In the genomic region with DNA sequence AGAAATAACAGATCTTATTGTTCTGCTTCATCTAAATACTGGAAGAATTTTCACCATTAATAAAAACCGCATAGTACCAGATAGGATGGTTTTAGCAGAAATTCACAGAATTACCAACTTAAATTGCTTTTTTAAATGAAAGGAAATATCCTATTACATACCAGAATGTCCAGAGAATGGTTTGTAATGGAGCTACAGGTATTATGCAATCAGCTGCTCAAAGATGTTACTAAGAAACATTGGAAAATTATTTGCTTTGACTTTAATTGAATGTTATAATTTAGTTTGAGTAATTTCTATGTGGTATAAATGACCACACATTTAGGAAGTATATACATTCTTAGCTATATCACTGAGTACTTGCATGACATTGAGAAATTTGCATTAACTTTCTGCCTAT, we compare ENCODE assay signal across 17 cellular contexts.
DNase-seq lines count a peak whose midpoint lies in the region; ATAC-seq and TF ChIP-seq lines count a peak whose summit lies in the region.
"Had no signal": no experiment of that assay in that cellular context is flagged by ENCODE, and none has a peak within 500 bp of the region (broad histone marks: within the 10 kb centered on the region; RNA-seq: fewer than 3 reads in every experiment).

No MANE protein-coding gene starts in this region.

- no peak overlapping the region for H2BK120ac ChIP-seq in IMR-90 (ENCODE audit: low read depth, low read length)

- no peaks in the 10 kb centered on the region for H3K4me1 ChIP-seq in IMR-90 (ENCODE audit: control insufficient read depth, insufficient read depth, low read length)
- H3K4me1 ChIP-seq: BE2C had no signal

- no peaks in the 10 kb centered on the region for H3K36me3 Mint-ChIP-seq in CD14-positive monocyte

- H3K18ac ChIP-seq in IMR-90 (ENCODE audit: low read depth, low read length): no peak overlapping the region

- POLR2A ChIA-PET in IMR-90 (lab: Charles Lee; ENCODE audit: unreplicated experiment): no interaction called here

- no peak overlapping the region for H3K56ac ChIP-seq in IMR-90 (ENCODE audit: extremely low read depth, insufficient read depth, low read length)

- TF ChIP-seq CTCF in IMR-90 (conservative IDR thresholded peaks at IDR 0.05; ENCODE audit: low read depth, low read length): no peak
- no peak for TF ChIP-seq CTCF in choroid plexus epithelial cell (conservative IDR thresholded peaks at IDR 0.05; ENCODE audit: low read depth, low read length)
- no peak for TF ChIP-seq CTCF in fibroblast of pulmonary artery (IDR thresholded peaks at IDR 0.05; ENCODE audit: low read length, missing control alignments)
- no peak for TF ChIP-seq CTCF in CD14-positive monocyte (IDR thresholded peaks at IDR 0.05)

- H2BK15ac ChIP-seq in IMR-90 (ENCODE audit: low read depth, low read length): no peak overlapping the region

- H3K9me3 ChIP-seq in IMR-90 (ENCODE audit: control insufficient read depth, insufficient read depth, low read length): no peaks in the 10 kb centered on the region
- H3K9me3 ChIP-seq: BE2C had no signal

- CTCF ChIA-PET in IMR-90 (lab: Yijun Ruan, JAX): no interaction called here

- no peak overlapping the region for H2BK5ac ChIP-seq in IMR-90 (ENCODE audit: low read depth, low read length, poor library complexity, severe bottlenecking)

- no peaks in the 10 kb centered on the region for H3K27me3 Mint-ChIP-seq in CD14-positive monocyte (ENCODE audit: low read depth in 3 of 3)
- H3K27me3 Mint-ChIP-seq: CD4-positive, alpha-beta T cell had no signal

- H4K8ac ChIP-seq in IMR-90 (ENCODE audit: low read depth in 2 of 2, low read length in 2 of 2): no peak overlapping the region

- no peak overlapping the region for H3K23ac ChIP-seq in IMR-90 (ENCODE audit: low read depth, low read length)

- WGBS in IMR-90 (ENCODE audit: extremely low coverage in 2 of 2, insufficient read length in 1 of 2), 2 experiments: no CpG with 5 or more reads among the region's 1 CpG

- H3K4me3 ChIP-seq in IMR-90 (ENCODE audit: insufficient read depth, low read depth, low read length): no peak overlapping the region
- H3K4me3 ChIP-seq in choroid plexus epithelial cell (ENCODE audit: low read depth, low read length): no peak overlapping the region
- H3K4me3 ChIP-seq in fibroblast of pulmonary artery (replicated peaks; ENCODE audit: low read depth, low read length): no peak overlapping the region
- H3K4me3 ChIP-seq: GM23248 had no signal

- H2AFZ ChIP-seq in IMR-90 (replicated peaks; ENCODE audit: low read length, poor library complexity): no peak overlapping the region
- H2AFZ ChIP-seq: GM23248 had no signal

- no peaks in the 10 kb centered on the region for H3K79me1 ChIP-seq in IMR-90 (ENCODE audit: low read depth in 1 of 2, low read length in 2 of 2)

- no peaks in the 10 kb centered on the region for H4K20me1 ChIP-seq in IMR-90 (ENCODE audit: insufficient read depth, low read length)

- H2BK20ac ChIP-seq in IMR-90 (ENCODE audit: low read depth, low read length): no peak overlapping the region

- peak; percentile 7 for DNase-seq in IMR-90
- DNase-seq in choroid plexus epithelial cell (ENCODE audit: low read depth): peak; percentile 45
- DNase-seq in fibroblast of pulmonary artery (ENCODE audit: low read depth): peak; percentile 13
- DNase-seq in renal cortical epithelial cell (ENCODE audit: low read depth): peak; percentile 23
- no peak for DNase-seq in stimulated activated CD4-positive, alpha-beta T cell treated with anti-CD3 and anti-CD28 coated beads, Interleukin-4, amount 100 ng/mL, for 24 hours
- DNase-seq in CD14-positive monocyte (ENCODE audit: low spot score): no peak
- DNase-seq in stimulated activated CD4-positive, alpha-beta T cell treated with anti-CD3 and anti-CD28 coated beads, Interleukin-4, amount 100 ng/mL, for 4 hours: no peak
- no peak for DNase-seq in NCI-H2081 (lab: John Stamatoyannopoulos, UW)
- DNase-seq: BE2C; C1 segment of cervical spinal cord; CD4-positive, alpha-beta T cell; DMS153; DMS79; GDM1; GM23248; HCEC 1CT; KBM-7 had no signal

- no peak overlapping the region for H2AK9ac ChIP-seq in IMR-90 (replicated peaks; ENCODE audit: low read depth, low read length, poor library complexity)

- no peak overlapping the region for H3K27ac Mint-ChIP-seq in CD14-positive monocyte
- H3K27ac Mint-ChIP-seq: CD4-positive, alpha-beta T cell had no signal

- H3K14ac ChIP-seq in IMR-90 (replicated peaks; ENCODE audit: low read depth, low read length): no peak overlapping the region

- H2AK5ac ChIP-seq in IMR-90 (ENCODE audit: low read depth, low read length): no peak overlapping the region

- no peak overlapping the region for H3K4me3 Mint-ChIP-seq in CD14-positive monocyte
- H3K4me3 Mint-ChIP-seq: CD4-positive, alpha-beta T cell had no signal

- no peaks in the 10 kb centered on the region for H3K9me1 ChIP-seq in IMR-90 (ENCODE audit: insufficient read depth, low read length)

- no peak overlapping the region for H4K5ac ChIP-seq in IMR-90 (ENCODE audit: low read depth, low read length)

- H3K9me3 Mint-ChIP-seq in CD14-positive monocyte: peaks cover 0 to 5% (median 2%) of the 10 kb centered on the region in 7 donors
- H3K9me3 Mint-ChIP-seq: CD4-positive, alpha-beta T cell had no signal

- no peaks in the 10 kb centered on the region for H3K27me3 ChIP-seq in IMR-90 (ENCODE audit: control insufficient read depth, insufficient read depth, low read length)
- H3K27me3 ChIP-seq: BE2C had no signal

- no peak for TF ChIP-seq POLR2A in IMR-90 (IDR thresholded peaks at IDR 0.05; ENCODE audit: low read depth, low read length)

- H3K27ac ChIP-seq in IMR-90 (ENCODE audit: insufficient read depth, low read length): no peak overlapping the region
- H3K27ac ChIP-seq: GM23248 had no signal

- no peak for TF ChIP-seq RAD21 in IMR-90 (IDR thresholded peaks at IDR 0.05; ENCODE audit: low read length)

- dilution Hi-C loops in IMR-90 (cut with HindIII; ENCODE audit: low sequenced_read_pairs, unreplicated experiment): no loop called here

- intact Hi-C loops in IMR-90 (cut with micrococcal nuclease): loop anchor here (10.0 kb wide), 1 partner anchor 804 kb away; no protein-coding TSS in a partner anchor
- intact Hi-C loops in CD14-positive monocyte (cut with micrococcal nuclease): no loop called here

- no TSS peak for BruUV-seq in IMR-90 (replicated peaks; lab: Mats Ljungman, UMichigan)

- in situ Hi-C loops in IMR-90 (cut with MboI; ENCODE audit: low sequenced_read_pairs): no loop called here

- H4K91ac ChIP-seq in IMR-90 (ENCODE audit: insufficient read depth, low read depth, low read length): no peak overlapping the region

- no peaks in the 10 kb centered on the region for H3K4me1 Mint-ChIP-seq in CD14-positive monocyte

- H3K4ac ChIP-seq in IMR-90 (ENCODE audit: low read depth, low read length): no peak overlapping the region

- H3K36me3 ChIP-seq in IMR-90 (ENCODE audit: control insufficient read depth, insufficient read depth, low read length): no peaks in the 10 kb centered on the region
- H3K36me3 ChIP-seq: BE2C had no signal

- H3K4me2 ChIP-seq in IMR-90 (ENCODE audit: low read depth, low read length): no peak overlapping the region

- H3K9ac ChIP-seq in IMR-90 (ENCODE audit: low read depth, low read length): no peak overlapping the region
- H3K9ac ChIP-seq: GM23248 had no signal

- ATAC-seq in IMR-90 (ENCODE audit: low read depth): no peak

TF ChIP-seq in IMR-90, 13 proteins besides CTCF, POLR2A, EP300 and RAD21:
- TF ChIP-seq CEBPB (IDR thresholded peaks at IDR 0.05; ENCODE audit: low read depth, low read length): peak; percentile 62; the same call in 1 of the 2 replicates
- TF ChIP-seq FOS (IDR thresholded peaks at IDR 0.05; ENCODE audit: low read depth, low read length): no peak
TF ChIP-seq in IMR-90: peak in this region for 1.

Comparison
In these comparisons a context has a peak if more than half of its experiments do, and no peak if none do; other contexts are left out.
1. DNase-seq: peak in IMR-90 (single experiment), choroid plexus epithelial cell (single experiment), fibroblast of pulmonary artery (single experiment) and renal cortical epithelial cell (single experiment); none in stimulated activated CD4-positive, alpha-beta T cell treated with anti-CD3 and anti-CD28 coated beads, Interleukin-4, amount 100 ng/mL, for 24 hours (single experiment), CD14-positive monocyte (single experiment), stimulated activated CD4-positive, alpha-beta T cell treated with anti-CD3 and anti-CD28 coated beads, Interleukin-4, amount 100 ng/mL, for 4 hours (0 of 2) and NCI-H2081 (0 of 2).